Comparison of ENCODE assay signal across 8 cellular contexts in genomic region chr4:184825394-184826314, GRCh38. TPM values are rescaled to one million over a fixed set of nuclear protein-coding genes. Genes with fewer than 3 reads are reported as not detected.
DNase-seq lines count a peak whose midpoint lies in the region; ATAC-seq and TF ChIP-seq lines count a peak whose summit lies in the region.

TSS of gene ACSL1 (minus strand) at chr4:184825968. CDS start at chr4:184803514, 22,454 bp downstream.

- DNase-seq in 8988T: peak; percentile 94
- peak; percentile 38 for DNase-seq in NCI-H226
- DNase-seq in activated CD4-positive, alpha-beta T cell treated with anti-CD3 and anti-CD28 coated beads, Interleukin-2, amount 50 U/mL, for 1 hour: peak; percentile 75
- DNase-seq in dedifferentiated amniotic fluid mesenchymal stem cell (ENCODE audit: extremely low spot score): peak; percentile 43
- DNase-seq in right lobe of liver: peak; percentile 88 to 94 (median 92)
- DNase-seq in stimulated activated CD4-positive, alpha-beta T cell treated with anti-CD3 and anti-CD28 coated beads, Interleukin-4, amount 100 ng/mL, for 48 hours (ENCODE audit: low read depth in 2 of 2): peak; percentile 66 to 67

- 0% methylated on average over 1 of the region's 139 CpGs for WGBS in right lobe of liver (ENCODE audit: insufficient coverage, low coverage, low lambda C conversion rate, missing lambda C conversion rate)

- intact Hi-C loops in right lobe of liver (cut with DNase I): no loop called here

- H3K27me3 ChIP-seq in right lobe of liver: no peaks in the 10 kb centered on the region

- ATAC-seq in GM18508 (IDR thresholded peaks at IDR 0.05; ENCODE audit: insufficient read depth, unreplicated experiment) (peak; percentile 30), HG02973 (IDR thresholded peaks at IDR 0.05; ENCODE audit: unreplicated experiment) (peak; percentile 64), right lobe of liver (peak; percentile 69 to 85 (median 77))

- peak in 1 of 4 donors; percentile 15 for TF ChIP-seq CTCF in right lobe of liver (IDR thresholded peaks at IDR 0.05)

- no peaks in the 10 kb centered on the region for H3K9me3 ChIP-seq in right lobe of liver

- TF ChIP-seq POLR2A in right lobe of liver (IDR thresholded peaks at IDR 0.05): peak; percentile 98

- H3K4me1 ChIP-seq in right lobe of liver: peaks cover 0 to 32% (median 4%) of the 10 kb centered on the region in 4 donors

- peak within 1 kb of the TSS; percentile 60 to 83 (median 76) for H3K4me3 ChIP-seq in right lobe of liver

- peaks cover 0 to 4% (median 0%) of the 10 kb centered on the region in 4 donors for H3K36me3 ChIP-seq in right lobe of liver

- peak within 1 kb of the TSS; percentile 89 to 99 (median 95) for H3K27ac ChIP-seq in right lobe of liver

RNA-seq across cellular contexts. Expression of gene ACSL1, which starts in this region (rescaled TPM):
- 1,000 to 10,000 TPM in 1 of 6 experiments, 100 to 1,000 TPM in 5; 544 to 1,154 (median 743) TPM for total RNA-seq in right lobe of liver

Comparison
In these comparisons a context has a peak if more than half of its experiments do, and no peak if none do; other contexts are left out.
1. Peak in every context shown above with its lines: DNase-seq, ATAC-seq, H3K4me3 ChIP-seq and H3K27ac ChIP-seq.
2. DNase-seq: peak in every context shown above with its lines; median percentile 94 in 8988T; 92 in right lobe of liver; 75 in activated CD4-positive, alpha-beta T cell treated with anti-CD3 and anti-CD28 coated beads, Interleukin-2, amount 50 U/mL, for 1 hour; 66 in stimulated activated CD4-positive, alpha-beta T cell treated with anti-CD3 and anti-CD28 coated beads, Interleukin-4, amount 100 ng/mL, for 48 hours; 43 in dedifferentiated amniotic fluid mesenchymal stem cell; 38 in NCI-H226.